8 cellular contexts compared by ENCODE assay signal in genomic region chr10:73358331-73359279, GRCh38. TPM values are rescaled to one million over a fixed set of nuclear protein-coding genes. Genes with fewer than 3 reads are reported as not detected.
DNase-seq lines count a peak whose midpoint lies in the region; ATAC-seq and FAIRE-seq lines count a peak whose summit lies in the region.

CFAP70 (minus strand) TSS chr10:73358864; CDS start chr10:73354796, 4,068 bp downstream.

- ATAC-seq in HG03457 (IDR thresholded peaks at IDR 0.05; ENCODE audit: unreplicated experiment) (peak; percentile 86), left colon (peak; percentile 98)

- peaks cover 15% of the 10 kb centered on the region for H3K36me3 Mint-ChIP-seq in activated CD4-positive, alpha-beta T cell treated with anti-CD3 and anti-CD28 coated beads, Interleukin-2, amount 10 ng/mL, durations not matched to agents 24 days and 14 days (ENCODE audit: low read depth)

- H3K4me3 Mint-ChIP-seq in activated CD4-positive, alpha-beta T cell treated with anti-CD3 and anti-CD28 coated beads, Interleukin-2, amount 10 ng/mL, durations not matched to agents 24 days and 14 days: peak within 1 kb of the TSS; percentile 93

- H3K9me3 Mint-ChIP-seq in activated CD4-positive, alpha-beta T cell treated with anti-CD3 and anti-CD28 coated beads, Interleukin-2, amount 10 ng/mL, durations not matched to agents 24 days and 14 days: no peaks in the 10 kb centered on the region

- peak within 1 kb of the TSS; percentile 89 for H3K27ac Mint-ChIP-seq in activated CD4-positive, alpha-beta T cell treated with anti-CD3 and anti-CD28 coated beads, Interleukin-2, amount 10 ng/mL, durations not matched to agents 24 days and 14 days

- peak; percentile 97 for FAIRE-seq in GM19239 (lab: Jason Lieb, UNC)

- DNase-seq in AML-193 (lab: John Stamatoyannopoulos, UW) (peak; percentile 86 to 90), GM19239 (ENCODE audit: insufficient read length, low spot score) (peak; percentile 81), NCI-H526 (lab: John Stamatoyannopoulos, UW) (peak; percentile 91 to 93), dedifferentiated amniotic fluid mesenchymal stem cell (ENCODE audit: extremely low spot score) (peak; percentile 98), left colon (peak; percentile 91 to 94)
- DNase-seq in activated CD4-positive, alpha-beta T cell treated with anti-CD3 and anti-CD28 coated beads, Interleukin-2, amount 10 ng/mL, durations not matched to agents 24 days and 14 days: peak; percentile 98
- peak; percentile 72 to 86 (median 80) for DNase-seq in stimulated activated CD4-positive, alpha-beta T cell treated with anti-CD3 and anti-CD28 coated beads, Interleukin-1b, Interleukin-23, amount 100 ng/mL, for 24 hours (ENCODE audit: low read depth in 4 of 4, low spot score in 1 of 4)

- intact Hi-C loops in activated CD4-positive, alpha-beta T cell treated with anti-CD3 and anti-CD28 coated beads, Interleukin-2, amount 10 ng/mL, durations not matched to agents 24 days and 14 days (cut with micrococcal nuclease): loop anchor here (1.0 to 5.0 kb wide), 3 partner anchors 56 to 269 kb away; partner anchors contain the start of gene ANXA7
- intact Hi-C loops in left colon (cut with DNase I, micrococcal nuclease): no loop called here

- H3K4me1 Mint-ChIP-seq in activated CD4-positive, alpha-beta T cell treated with anti-CD3 and anti-CD28 coated beads, Interleukin-2, amount 10 ng/mL, durations not matched to agents 24 days and 14 days: peaks cover 16% of the 10 kb centered on the region

- peaks cover 15% of the 10 kb centered on the region for H3K27me3 Mint-ChIP-seq in activated CD4-positive, alpha-beta T cell treated with anti-CD3 and anti-CD28 coated beads, Interleukin-2, amount 10 ng/mL, durations not matched to agents 24 days and 14 days

RNA-seq across cellular contexts. Expression of gene CFAP70, which starts in this region (rescaled TPM):
- 0.17 and 0.33 TPM in 2 replicates for total RNA-seq in activated CD4-positive, alpha-beta T cell treated with anti-CD3 and anti-CD28 coated beads, Interleukin-2, amount 10 ng/mL, durations not matched to agents 24 days and 14 days
- total RNA-seq in left colon: 1 to 10 TPM in 1 of 2 donors, under 1 TPM in 1; 0.98 to 1.2 TPM

Comparison
In these comparisons a context has a peak if more than half of its experiments do, and no peak if none do; other contexts are left out.
1. Peak in every context shown above with its lines: DNase-seq and ATAC-seq.
2. Peak in DNase-seq in activated CD4-positive, alpha-beta T cell treated with anti-CD3 and anti-CD28 coated beads, Interleukin-2, amount 10 ng/mL, durations not matched to agents 24 days and 14 days; RNA of the gene not detected or under 1 TPM.